In the genomic region with DNA sequence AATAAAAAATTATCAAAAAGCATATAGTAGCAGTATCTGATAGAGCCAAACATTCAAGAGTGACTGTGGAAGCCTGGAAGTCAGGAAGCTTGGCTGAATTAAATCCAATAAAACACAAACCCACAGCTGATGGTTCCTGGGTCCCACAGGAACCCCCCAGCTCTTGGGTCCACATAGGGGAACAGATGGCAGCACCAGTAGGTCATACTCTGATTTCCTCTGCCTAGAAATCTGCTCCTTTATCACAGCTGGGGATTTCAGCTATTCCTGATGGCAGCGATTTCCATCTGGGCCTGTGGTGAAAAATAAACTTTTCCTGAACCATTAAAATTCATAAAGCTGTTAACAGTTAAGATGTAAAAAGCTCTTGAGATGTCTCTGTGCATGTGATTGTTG, we compare ENCODE assay signal across 28 cellular contexts.
"Had no signal": no experiment of that assay in that cellular context is flagged by ENCODE, and none has a peak within 500 bp of the region (broad histone marks: within the 10 kb centered on the region; RNA-seq: fewer than 3 reads in every experiment).

No MANE protein-coding gene starts in this region.

- H3K27ac Mint-ChIP-seq: activated B cell treated with CpG ODN at 0.5 μM for 24 hours; activated CD4-positive, alpha-beta T cell treated with anti-CD3 and anti-CD28 coated beads for 36 hours; activated naive CD8-positive, alpha-beta T cell treated with anti-CD3 and anti-CD28 coated beads, Interleukin-2, amount 10 ng/mL, durations not matched to agents 7 days and 5 days; activated T-helper 2 cell treated with anti-CD3 and anti-CD28 coated beads, Interferon-gamma antibody, Interleukin-2, Interleukin-4, amounts not matched to agents 10 μg/mL and 5 μg/mL and 100 μg/mL, durations not matched to agents 14 hours and 24 hours and 36 hours; naive thymus-derived CD4-positive, alpha-beta T cell; T-helper 1 cell treated with Interleukin-12 subunit alpha and Interleukin-12 subunit beta and Interleukin-4 antibody, amounts not matched to agents 30 μg/mL and 1 μg/mL, for 36 hours had no signal

- DNase-seq: activated B cell treated with CpG ODN at 0.5 μM for 24 hours; activated CD4-positive, alpha-beta T cell treated with anti-CD3 and anti-CD28 coated beads for 36 hours; activated CD4-positive, alpha-beta T cell treated with anti-CD3 and anti-CD28 coated beads, Interleukin-2, amount 50 U/mL, for 4 hours; activated CD8-positive, alpha-beta memory T cell treated with anti-CD3 and anti-CD28 coated beads for 24 hours; activated CD8-positive, alpha-beta memory T cell treated with anti-CD3 and anti-CD28 coated beads, Interleukin-2, amount 50 U/mL, for 48 hours; activated naive CD4-positive, alpha-beta T cell treated with Interleukin-2 at 50 U/mL for 16 hours; activated naive CD8-positive, alpha-beta T cell treated with anti-CD3 and anti-CD28 coated beads, Interleukin-2, amount 10 ng/mL, durations not matched to agents 7 days and 5 days; activated T-cell treated with anti-CD3 and anti-CD28 coated beads, Interleukin-2, amount 50 U/mL, for 4 hours; amygdala; cerebellar nuclear complex; left colon; mesendoderm; naive thymus-derived CD4-positive, alpha-beta T cell; occipital lobe; stimulated activated CD4-positive, alpha-beta T cell treated with anti-CD3 and anti-CD28 coated beads, Interleukin-15, amount 100 ng/mL, for 24 hours; stimulated activated CD4-positive, alpha-beta T cell treated with anti-CD3 and anti-CD28 coated beads, Interleukin-4, amount 100 ng/mL, for 1 hour; stimulated activated naive CD8-positive, alpha-beta T cell treated with anti-CD3 and anti-CD28 coated beads, Interleukin-15, Interleukin-2, amounts not matched to agents 100 U/mL and 50 U/mL, for 24 hours; T1000; upper lobe of right lung had no signal

- H3K27me3 Mint-ChIP-seq: activated B cell treated with CpG ODN at 0.5 μM for 24 hours; activated naive CD8-positive, alpha-beta T cell treated with anti-CD3 and anti-CD28 coated beads, Interleukin-2, amount 10 ng/mL, durations not matched to agents 7 days and 5 days had no signal

- H3K36me3 Mint-ChIP-seq: activated naive CD8-positive, alpha-beta T cell treated with anti-CD3 and anti-CD28 coated beads, Interleukin-2, amount 10 ng/mL, durations not matched to agents 7 days and 5 days; naive thymus-derived CD4-positive, alpha-beta T cell had no signal

- H3K36me3 ChIP-seq: heart right ventricle, right lobe of liver, thyroid gland, upper lobe of right lung had no signal

- H3K4me2 ChIP-seq: smooth muscle cell had no signal

- H3K9me3 ChIP-seq: heart right ventricle, mucosa of descending colon, right lobe of liver, thyroid gland, upper lobe of right lung had no signal

- H3K4me1 Mint-ChIP-seq: activated B cell treated with CpG ODN at 0.5 μM for 24 hours; activated CD4-positive, alpha-beta T cell treated with anti-CD3 and anti-CD28 coated beads for 36 hours; activated naive CD8-positive, alpha-beta T cell treated with anti-CD3 and anti-CD28 coated beads, Interleukin-2, amount 10 ng/mL, durations not matched to agents 7 days and 5 days; naive thymus-derived CD4-positive, alpha-beta T cell had no signal

- ATAC-seq: activated CD4-positive, alpha-beta T cell treated with anti-CD3 and anti-CD28 coated beads for 36 hours; activated T-cell treated with anti-CD3 and anti-CD28 coated beads, Interleukin-2, amount 50 U/mL, for 4 hours; left colon; naive thymus-derived CD4-positive, alpha-beta T cell; stimulated activated naive CD8-positive, alpha-beta T cell treated with anti-CD3 and anti-CD28 coated beads, Interleukin-15, Interleukin-2, amounts not matched to agents 100 U/mL and 50 U/mL, for 24 hours had no signal

- H3K4me3 ChIP-seq: coronary artery, heart right ventricle, mucosa of descending colon, right lobe of liver, smooth muscle cell, thyroid gland, upper lobe of right lung had no signal

- H3K27me3 ChIP-seq: heart right ventricle, right lobe of liver, thyroid gland, upper lobe of right lung had no signal

- H3K9me3 Mint-ChIP-seq: activated B cell treated with CpG ODN at 0.5 μM for 24 hours; activated naive CD8-positive, alpha-beta T cell treated with anti-CD3 and anti-CD28 coated beads, Interleukin-2, amount 10 ng/mL, durations not matched to agents 7 days and 5 days; activated T-cell treated with anti-CD3 and anti-CD28 coated beads, Interleukin-2, amount 50 U/mL, for 4 hours; activated T-helper 2 cell treated with anti-CD3 and anti-CD28 coated beads, Interferon-gamma antibody, Interleukin-2, Interleukin-4, amounts not matched to agents 10 μg/mL and 5 μg/mL and 100 μg/mL, durations not matched to agents 14 hours and 24 hours and 36 hours; naive thymus-derived CD4-positive, alpha-beta T cell; neural crest cell; T-helper 1 cell treated with Interleukin-12 subunit alpha and Interleukin-12 subunit beta and Interleukin-4 antibody, amounts not matched to agents 30 μg/mL and 1 μg/mL, for 36 hours had no signal

- H3K4me3 Mint-ChIP-seq: activated B cell treated with CpG ODN at 0.5 μM for 24 hours; activated CD4-positive, alpha-beta T cell treated with anti-CD3 and anti-CD28 coated beads for 36 hours; activated naive CD8-positive, alpha-beta T cell treated with anti-CD3 and anti-CD28 coated beads, Interleukin-2, amount 10 ng/mL, durations not matched to agents 7 days and 5 days; activated T-cell treated with anti-CD3 and anti-CD28 coated beads, Interleukin-2, amount 50 U/mL, for 4 hours; naive thymus-derived CD4-positive, alpha-beta T cell; neural crest cell; T-helper 1 cell treated with Interleukin-12 subunit alpha and Interleukin-12 subunit beta and Interleukin-4 antibody, amounts not matched to agents 30 μg/mL and 1 μg/mL, for 36 hours had no signal

- H3K27ac ChIP-seq: coronary artery, thyroid gland, upper lobe of right lung had no signal
